20 cellular contexts compared by ENCODE assay signal in the genomic region with DNA sequence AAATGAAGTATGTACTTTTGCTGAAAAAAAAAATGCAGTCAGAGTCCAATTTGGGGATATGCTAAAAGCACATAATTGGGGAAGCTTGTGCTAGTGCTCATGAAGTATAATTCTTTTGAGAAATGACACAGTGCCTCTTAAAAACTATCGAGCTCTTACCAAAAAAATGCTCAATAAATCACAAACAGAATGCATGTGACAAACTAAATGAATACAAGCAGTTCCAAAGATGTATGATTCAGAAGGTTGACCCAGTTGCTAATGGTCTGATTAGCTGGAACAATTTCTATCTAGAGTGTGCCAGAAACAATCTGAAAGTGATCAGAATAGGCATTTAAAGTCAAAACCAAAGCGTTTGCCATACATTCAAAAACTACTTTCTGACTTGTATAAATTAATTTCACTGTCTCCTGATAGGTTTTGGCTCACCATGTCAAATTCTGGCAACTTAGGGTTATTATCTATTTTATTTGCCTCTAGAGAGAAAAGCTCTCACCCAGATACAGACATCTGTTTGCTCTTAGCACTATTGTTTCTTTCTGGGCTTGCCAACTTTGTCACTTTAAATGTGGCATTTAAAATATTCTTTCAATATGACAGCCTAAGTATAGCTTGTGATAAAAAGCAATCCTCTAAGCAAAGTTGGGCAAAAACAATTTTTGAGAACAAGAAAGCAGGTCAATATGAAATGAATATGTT.
DNase-seq lines count a peak whose midpoint lies in the region; FAIRE-seq and TF ChIP-seq lines count a peak whose summit lies in the region.
"Had no signal": no experiment of that assay in that cellular context is flagged by ENCODE, and none has a peak within 500 bp of the region (broad histone marks: within the 10 kb centered on the region; RNA-seq: fewer than 3 reads in every experiment).

No MANE protein-coding gene starts in this region.

- H3K27me3 ChIP-seq in fibroblast of lung (ENCODE audit: control insufficient read depth, insufficient read depth, low read length) (no peaks in the 10 kb centered on the region), smooth muscle cell (ENCODE audit: low read depth) (no peaks in the 10 kb centered on the region), PC-9 (ENCODE audit: insufficient read depth, low read depth) (no peaks in the 10 kb centered on the region)
- H3K27me3 ChIP-seq: SJSA1 had no signal

- no peaks in the 10 kb centered on the region for H3K36me3 ChIP-seq in fibroblast of lung (ENCODE audit: control insufficient read depth, insufficient read depth, low read length)
- no peaks in the 10 kb centered on the region for H3K36me3 ChIP-seq in smooth muscle cell (ENCODE audit: low read depth)
- H3K36me3 ChIP-seq in PC-9 (ENCODE audit: low read depth) = no peaks in the 10 kb centered on the region
- H3K36me3 ChIP-seq: SJSA1 had no signal

- no peak for TF ChIP-seq CTCF in fibroblast of lung (conservative IDR thresholded peaks at IDR 0.05 in 1 of 2, IDR thresholded peaks at IDR 0.05 in 1 of 2; ENCODE audit: low read depth in 1 of 2, low read length in 2 of 2)
- TF ChIP-seq CTCF in smooth muscle cell (IDR thresholded peaks at IDR 0.05; ENCODE audit: borderline replicate concordance, insufficient read depth, poor library complexity, severe bottlenecking) = no peak
- no peak for TF ChIP-seq CTCF in PC-9 (conservative IDR thresholded peaks at IDR 0.05)

- no peaks in the 10 kb centered on the region for H4K20me1 ChIP-seq in fibroblast of lung (ENCODE audit: control insufficient read depth, extremely low read depth, insufficient read depth, low read length)
- no peaks in the 10 kb centered on the region for H4K20me1 ChIP-seq in smooth muscle cell (ENCODE audit: low read depth)
- H4K20me1 ChIP-seq in PC-9 (ENCODE audit: insufficient read depth) = no peaks in the 10 kb centered on the region

- H3K4me3 ChIP-seq in fibroblast of lung (replicated peaks in 1 of 4; ENCODE audit: control extremely low read depth in 1 of 4, insufficient read depth in 1 of 4, low read depth in 3 of 4, low read length in 4 of 4) (no peak overlapping the region), smooth muscle cell (no peak overlapping the region), PC-9 (no peak overlapping the region)
- H3K4me3 ChIP-seq: SJSA1 had no signal

- FAIRE-seq in H54 (lab: Jason Lieb, UNC) = peak; percentile 95

- no peaks in the 10 kb centered on the region for H3K9me3 ChIP-seq in fibroblast of lung (ENCODE audit: control insufficient read depth, insufficient read depth, low read depth, low read length)
- no peaks in the 10 kb centered on the region for H3K9me3 ChIP-seq in smooth muscle cell (replicated peaks; ENCODE audit: low read depth)
- no peaks in the 10 kb centered on the region for H3K9me3 ChIP-seq in PC-9 (ENCODE audit: insufficient read depth, low read depth)
- H3K9me3 ChIP-seq: SJSA1 had no signal

- DNase-seq in AG20443 (ENCODE audit: low spot score) (peak; percentile 58), H54 (ENCODE audit: insufficient read length, low spot score) (peak; percentile 7), fibroblast of lung (ENCODE audit: low read depth in 2 of 2) (peak; percentile 46 to 67), smooth muscle cell (lab: John Stamatoyannopoulos, UW; ENCODE audit: unreplicated experiment) (no peak), globus pallidus (ENCODE audit: low spot score) (no peak), PC-9 (no peak), MV-4-11 (lab: John Stamatoyannopoulos, UW) (no peak)
- DNase-seq: activated B cell treated with CpG ODN at 0.5 μM for 24 hours; activated CD8-positive, alpha-beta T cell treated with anti-CD3 and anti-CD28 coated beads for 36 hours; activated naive CD8-positive, alpha-beta T cell treated with anti-CD3 and anti-CD28 coated beads, Interleukin-2, amount 10 ng/mL, durations not matched to agents 7 days and 5 days; activated T-cell treated with anti-CD3 and anti-CD28 coated beads, Interleukin-2, amount 50 U/mL, for 72 hours; CD8-positive, alpha-beta T cell; central memory CD4-positive, alpha-beta T cell; DND-41; foreskin melanocyte; IMR-90; NCI-H526; OCI-M1; stimulated activated CD4-positive, alpha-beta T cell treated with anti-CD3 and anti-CD28 coated beads, Interleukin-1b, Interleukin-23, amount 100 ng/mL, for 48 hours had no signal

- intact Hi-C loops in PC-9 (cut with micrococcal nuclease; ENCODE audit: unreplicated experiment) = no loop called here

- H3K9me2 ChIP-seq in PC-9 (ENCODE audit: insufficient read depth) = no peaks in the 10 kb centered on the region; the same call in 1 of the 2 replicates

- 77% methylated on average over 2 of the region's 2 CpGs for WGBS in smooth muscle cell (ENCODE audit: low lambda C conversion rate)

- H3K79me2 ChIP-seq in fibroblast of lung (ENCODE audit: control insufficient read depth, insufficient read depth, low read length) = no peaks in the 10 kb centered on the region
- no peaks in the 10 kb centered on the region for H3K79me2 ChIP-seq in smooth muscle cell (ENCODE audit: low read depth)
- no peaks in the 10 kb centered on the region for H3K79me2 ChIP-seq in PC-9 (ENCODE audit: low read depth)

- no peaks in the 10 kb centered on the region for H3F3A ChIP-seq in smooth muscle cell (ENCODE audit: low read depth)
- no peaks in the 10 kb centered on the region for H3F3A ChIP-seq in PC-9 (ENCODE audit: insufficient read depth, low read depth)

- H3K9ac ChIP-seq in fibroblast of lung (ENCODE audit: insufficient read depth, low read length) = no peak overlapping the region
- H3K9ac ChIP-seq in smooth muscle cell (ENCODE audit: low read depth) = no peak overlapping the region

- H3K27ac ChIP-seq in fibroblast of lung (ENCODE audit: insufficient read depth, low read length) (no peak overlapping the region), smooth muscle cell (ENCODE audit: low read depth) (no peak overlapping the region), PC-9 (no peak overlapping the region)
- H3K27ac ChIP-seq: SJSA1 had no signal

- POLR2A ChIA-PET in PC-9 (lab: Charles Lee; ENCODE audit: unreplicated experiment) = no interaction called here

- CTCF ChIA-PET in PC-9 (lab: Charles Lee) = no interaction called here

- H3K4me1 ChIP-seq in fibroblast of lung (ENCODE audit: control insufficient read depth, extremely low read depth, insufficient read depth, low read length) (no peaks in the 10 kb centered on the region), smooth muscle cell (ENCODE audit: low read depth) (no peaks in the 10 kb centered on the region), PC-9 (replicated peaks; ENCODE audit: insufficient read depth) (no peaks in the 10 kb centered on the region)

- no TSS peak for BruUV-seq in PC-9 (replicated peaks; lab: Mats Ljungman, UMichigan)

- H2AFZ ChIP-seq in fibroblast of lung (ENCODE audit: low read length) (no peak overlapping the region), smooth muscle cell (ENCODE audit: low read depth) (peak overlapping the region; percentile 3), PC-9 (no peak overlapping the region)

- H3K4me2 ChIP-seq in fibroblast of lung (ENCODE audit: extremely low read depth, insufficient read depth, low read length) (no peak overlapping the region), smooth muscle cell (no peak overlapping the region), PC-9 (no peak overlapping the region)

- no peak for TF ChIP-seq POLR2A in H54 (IDR thresholded peaks at IDR 0.05; ENCODE audit: low read depth, low read length)

Comparison
In these comparisons a context has a peak if more than half of its experiments do, and no peak if none do; other contexts are left out.
1. DNase-seq: peak in AG20443 (single experiment), H54 (single experiment) and fibroblast of lung (2 of 2); none in smooth muscle cell (single experiment), globus pallidus (single experiment), PC-9 (0 of 2) and MV-4-11 (single experiment).